Comparison of ENCODE assay signal across 27 cellular contexts in genomic region chr11:108403072-108403471, GRCh38.
"Had no signal": no experiment of that assay in that cellular context is flagged by ENCODE, and none has a peak within 500 bp of the region (broad histone marks: within the 10 kb centered on the region; RNA-seq: fewer than 3 reads in every experiment).

No MANE protein-coding gene starts in this region.

- H3K9me3 ChIP-seq: ascending aorta had no signal

- FAIRE-seq: TTC549 had no signal

- H3K27ac ChIP-seq: ascending aorta, cardiac muscle cell, VCaP had no signal

- H3K4me1 ChIP-seq: ascending aorta had no signal

- H3K4me3 ChIP-seq: ascending aorta, cardiac muscle cell had no signal

- H3K36me3 ChIP-seq: ascending aorta, cardiac muscle cell had no signal

- DNase-seq: activated B cell treated with CpG ODN at 0.5 μM for 24 hours; activated CD4-positive, alpha-beta memory T cell treated with anti-CD3 and anti-CD28 coated beads for 36 hours; activated CD4-positive, alpha-beta T cell treated with anti-CD3 and anti-CD28 coated beads for 4 hours; activated CD4-positive, alpha-beta T cell treated with anti-CD3 and anti-CD28 coated beads, Interleukin-2, amount 10 ng/mL, durations not matched to agents 24 days and 14 days; activated CD4-positive, alpha-beta T cell treated with anti-CD3 and anti-CD28 coated beads, Interleukin-2, amount 50 U/mL, for 1 hour; activated CD4-positive, alpha-beta T cell treated with anti-CD3 and anti-CD28 coated beads, Interleukin-2, amount 50 U/mL, for 4 hours; activated CD4-positive, CD25-positive, alpha-beta regulatory T cell treated with anti-CD3 and anti-CD28 coated beads, Interleukin-2, amount 50 U/mL, for 72 hours; activated CD8-positive, alpha-beta memory T cell treated with anti-CD3 and anti-CD28 coated beads, Interleukin-2, amount 50 U/mL, for 48 hours; activated CD8-positive, alpha-beta T cell treated with anti-CD3 and anti-CD28 coated beads for 36 hours; activated effector memory CD4-positive, alpha-beta T cell treated with Interleukin-2 at 50 U/mL for 16 hours; activated gamma-delta T cell; activated naive CD4-positive, alpha-beta T cell treated with anti-CD3 and anti-CD28 coated beads, Interleukin-2, amount 10 ng/mL, durations not matched to agents 7 days and 5 days; activated naive CD4-positive, alpha-beta T cell treated with Interleukin-2 at 50 U/mL for 16 hours; activated naive CD8-positive, alpha-beta T cell treated with anti-CD3 and anti-CD28 coated beads, Interleukin-2, amount 10 ng/mL, durations not matched to agents 7 days and 5 days; activated naive CD8-positive, alpha-beta T cell treated with anti-CD3 and anti-CD28 coated beads, Interleukin-2, amount 50 U/mL, for 24 hours; activated T-cell treated with anti-CD3 and anti-CD28 coated beads, Interleukin-2, amount 50 U/mL, for 24 hours; activated T-cell treated with anti-CD3 and anti-CD28 coated beads, Interleukin-2, amount 50 U/mL, for 48 hours; amygdala; anterior cingulate cortex; caudate nucleus; T-cell; T-helper 2 cell; T-helper 9 cell had no signal
